Comparison of ENCODE assay signal across 1 cellular context in genomic region chr1:43373034-43373940, GRCh38.
TF ChIP-seq lines count a peak whose summit lies in the region.

No MANE protein-coding gene starts in this region.

TF ChIP-seq in A549, 52 proteins besides CTCF, POLR2A, EP300 and RAD21:
- TF ChIP-seq JUNB (IDR thresholded peaks at IDR 0.05) (peak; percentile 73), CEBPB (IDR thresholded peaks at IDR 0.05) (0 out of 4 replicates have a peak, but pooled peaks of 1 of the 2 experiments have one; percentile 3), ZSCAN20 (CRISPR knock-in tag; IDR thresholded peaks at IDR 0.05) (no peak), MAZ (IDR thresholded peaks at IDR 0.05; ENCODE audit: borderline replicate concordance, low read depth, low read length) (no peak), BHLHE40 (IDR thresholded peaks at IDR 0.05; ENCODE audit: low read depth, low read length) (no peak), ZFP36 (IDR thresholded peaks at IDR 0.05; ENCODE audit: borderline replicate concordance, partially characterized antibody) (no peak), JUN (IDR thresholded peaks at IDR 0.05) (0 out of 5 replicates have a peak, but pooled peaks of 1 of the 2 experiments have one; percentile 32), ZC3H11A (IDR thresholded peaks at IDR 0.05) (no peak), CHD4 (IDR thresholded peaks at IDR 0.05; ENCODE audit: borderline replicate concordance) (no peak), NR3C1 (IDR thresholded peaks at IDR 0.05) (no peak), PHF8 (IDR thresholded peaks at IDR 0.05; ENCODE audit: borderline replicate concordance, low read depth) (no peak), CBX2 (IDR thresholded peaks at IDR 0.05; ENCODE audit: borderline replicate concordance, low read depth) (no peak), HOXB13 (CRISPR knock-in tag; IDR thresholded peaks at IDR 0.05; ENCODE audit: low read depth) (no peak), FOSL2 (IDR thresholded peaks at IDR 0.05) (no peak), FOSL2 (CRISPR knock-in tag; IDR thresholded peaks at IDR 0.05) (peak; percentile 80), ESRRA (IDR thresholded peaks at IDR 0.05; ENCODE audit: borderline replicate concordance, low read length) (no peak), MAFK (IDR thresholded peaks at IDR 0.05; ENCODE audit: partially characterized antibody) (peak; percentile 55), POLR2AphosphoS2 (conservative IDR thresholded peaks at IDR 0.05; ENCODE audit: low read length) (no peak), TP53 (CRISPR knock-in tag; IDR thresholded peaks at IDR 0.05) (no peak), GATA3 (IDR thresholded peaks at IDR 0.05; ENCODE audit: borderline replicate concordance) (no peak), FOSB (CRISPR knock-in tag; IDR thresholded peaks at IDR 0.05) (no peak), RFX5 (IDR thresholded peaks at IDR 0.05) (no peak)
- TF ChIP-seq, protein P1, sequence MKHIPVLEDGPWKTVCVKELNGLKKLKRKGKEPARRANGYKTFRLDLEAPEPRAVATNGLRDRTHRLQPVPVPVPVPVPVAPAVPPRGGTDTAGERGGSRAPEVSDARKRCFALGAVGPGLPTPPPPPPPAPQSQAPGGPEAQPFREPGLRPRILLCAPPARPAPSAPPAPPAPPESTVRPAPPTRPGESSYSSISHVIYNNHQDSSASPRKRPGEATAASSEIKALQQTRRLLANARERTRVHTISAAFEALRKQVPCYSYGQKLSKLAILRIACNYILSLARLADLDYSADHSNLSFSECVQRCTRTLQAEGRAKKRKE (CRISPR knock-in tag; IDR thresholded peaks at IDR 0.05; ENCODE audit: low read depth) = peak; percentile 24; the same call in 1 of the 2 replicates
- TF ChIP-seq, protein P2, sequence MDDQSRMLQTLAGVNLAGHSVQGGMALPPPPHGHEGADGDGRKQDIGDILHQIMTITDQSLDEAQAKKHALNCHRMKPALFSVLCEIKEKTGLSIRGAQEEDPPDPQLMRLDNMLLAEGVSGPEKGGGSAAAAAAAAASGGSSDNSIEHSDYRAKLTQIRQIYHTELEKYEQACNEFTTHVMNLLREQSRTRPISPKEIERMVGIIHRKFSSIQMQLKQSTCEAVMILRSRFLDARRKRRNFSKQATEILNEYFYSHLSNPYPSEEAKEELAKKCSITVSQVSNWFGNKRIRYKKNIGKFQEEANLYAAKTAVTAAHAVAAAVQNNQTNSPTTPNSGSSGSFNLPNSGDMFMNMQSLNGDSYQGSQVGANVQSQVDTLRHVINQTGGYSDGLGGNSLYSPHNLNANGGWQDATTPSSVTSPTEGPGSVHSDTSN (IDR thresholded peaks at IDR 0.05) = no peak
- TF ChIP-seq, protein P3, sequence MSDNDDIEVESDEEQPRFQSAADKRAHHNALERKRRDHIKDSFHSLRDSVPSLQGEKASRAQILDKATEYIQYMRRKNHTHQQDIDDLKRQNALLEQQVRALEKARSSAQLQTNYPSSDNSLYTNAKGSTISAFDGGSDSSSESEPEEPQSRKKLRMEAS (IDR thresholded peaks at IDR 0.05) = peak; percentile 48; the same call in 1 of the 2 replicates
- TF ChIP-seq, protein P4, sequence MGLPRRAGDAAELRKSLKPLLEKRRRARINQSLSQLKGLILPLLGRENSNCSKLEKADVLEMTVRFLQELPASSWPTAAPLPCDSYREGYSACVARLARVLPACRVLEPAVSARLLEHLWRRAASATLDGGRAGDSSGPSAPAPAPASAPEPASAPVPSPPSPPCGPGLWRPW (IDR thresholded peaks at IDR 0.05) = no peak
- TF ChIP-seq, protein P5, sequence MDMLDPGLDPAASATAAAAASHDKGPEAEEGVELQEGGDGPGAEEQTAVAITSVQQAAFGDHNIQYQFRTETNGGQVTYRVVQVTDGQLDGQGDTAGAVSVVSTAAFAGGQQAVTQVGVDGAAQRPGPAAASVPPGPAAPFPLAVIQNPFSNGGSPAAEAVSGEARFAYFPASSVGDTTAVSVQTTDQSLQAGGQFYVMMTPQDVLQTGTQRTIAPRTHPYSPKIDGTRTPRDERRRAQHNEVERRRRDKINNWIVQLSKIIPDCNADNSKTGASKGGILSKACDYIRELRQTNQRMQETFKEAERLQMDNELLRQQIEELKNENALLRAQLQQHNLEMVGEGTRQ (IDR thresholded peaks at IDR 0.05) = no peak
